32 cellular contexts compared by ENCODE assay signal in genomic region chr9:3977388-3977787, GRCh38.
"Had no signal": no experiment of that assay in that cellular context is flagged by ENCODE, and none has a peak within 500 bp of the region (broad histone marks: within the 10 kb centered on the region; RNA-seq: fewer than 3 reads in every experiment).

No MANE protein-coding gene starts in this region.

- H3K27ac Mint-ChIP-seq: activated naive CD4-positive, alpha-beta T cell treated with anti-CD3 and anti-CD28 coated beads, Interleukin-2, amount 10 ng/mL, durations not matched to agents 7 days and 5 days; activated naive CD8-positive, alpha-beta T cell treated with anti-CD3 and anti-CD28 coated beads, Interleukin-2, amount 10 ng/mL, durations not matched to agents 7 days and 5 days; activated T-helper 1 cell treated with anti-CD3 and anti-CD28 coated beads, Interleukin-12 subunit alpha, Interleukin-12 subunit beta, Interleukin-2, Interleukin-4 antibody, amounts not matched to agents 30 ng/mL and 10 ng/mL and 1 ng/mL, durations not matched to agents 14 hours and 24 hours and 36 hours; naive B cell; stimulated activated memory B cell treated with anti-CD40 and anti-IgM and Interleukin-4, amounts not matched to agents 10 μg/mL and 1 μg/mL and 100 μg/mL, for 72 hours; T-helper 1 cell treated with Interleukin-12 subunit alpha and Interleukin-12 subunit beta and Interleukin-4 antibody, amounts not matched to agents 30 μg/mL and 1 μg/mL, for 36 hours had no signal

- H3K4me3 ChIP-seq: ascending aorta, esophagus muscularis mucosa, heart right ventricle, left lung, pancreas, psoas muscle, right atrium auricular region, smooth muscle cell, upper lobe of right lung had no signal

- H3K36me3 ChIP-seq: ascending aorta, brain microvascular endothelial cell, esophagus muscularis mucosa, heart right ventricle, left lung, pancreas, right atrium auricular region, upper lobe of right lung, WERI-Rb-1 had no signal

- DNase-seq: activated CD4-positive, alpha-beta T cell treated with anti-CD3 and anti-CD28 coated beads for 48 hours; activated CD4-positive, alpha-beta T cell treated with anti-CD3 and anti-CD28 coated beads, Interleukin-2, amount 50 U/mL, for 48 hours; activated CD8-positive, alpha-beta memory T cell treated with anti-CD3 and anti-CD28 coated beads for 24 hours; activated effector memory CD4-positive, alpha-beta T cell treated with anti-CD3 and anti-CD28 coated beads, Interleukin-2, amount 50 U/mL, for 16 hours; activated naive CD4-positive, alpha-beta T cell treated with anti-CD3 and anti-CD28 coated beads, Interleukin-2, amount 10 ng/mL, durations not matched to agents 7 days and 5 days; activated naive CD8-positive, alpha-beta T cell treated with anti-CD3 and anti-CD28 coated beads, Interleukin-2, amount 10 ng/mL, durations not matched to agents 7 days and 5 days; brain microvascular endothelial cell; cortex of kidney; heart right ventricle; kidney glomerular epithelial cell; left lung; naive B cell; nucleus accumbens; pancreas; psoas muscle; stimulated activated CD4-positive, alpha-beta T cell treated with anti-CD3 and anti-CD28 coated beads, Interleukin-1b, Interleukin-23, amount 100 ng/mL, for 48 hours; stimulated activated CD4-positive, alpha-beta T cell treated with anti-CD3 and anti-CD28 coated beads, Interleukin-4, amount 100 ng/mL, for 4 hours; stimulated activated CD8-positive, alpha-beta memory T cell treated with anti-CD3 and anti-CD28 coated beads, Interleukin-4, amount 100 ng/mL, for 48 hours; stimulated activated naive CD8-positive, alpha-beta T cell treated with anti-CD3 and anti-CD28 coated beads, Interleukin-15, amount 100 ng/mL, for 72 hours; substantia nigra; T-helper 9 cell; upper lobe of right lung; WERI-Rb-1 had no signal

- H3K9me3 ChIP-seq: ascending aorta, esophagus muscularis mucosa, heart right ventricle, left lung, pancreas, psoas muscle, right atrium auricular region, upper lobe of right lung had no signal

- H3K4me3 Mint-ChIP-seq: activated naive CD4-positive, alpha-beta T cell treated with anti-CD3 and anti-CD28 coated beads, Interleukin-2, amount 10 ng/mL, durations not matched to agents 7 days and 5 days; activated naive CD8-positive, alpha-beta T cell treated with anti-CD3 and anti-CD28 coated beads, Interleukin-2, amount 10 ng/mL, durations not matched to agents 7 days and 5 days; activated T-helper 1 cell treated with anti-CD3 and anti-CD28 coated beads, Interleukin-12 subunit alpha, Interleukin-12 subunit beta, Interleukin-2, Interleukin-4 antibody, amounts not matched to agents 30 ng/mL and 10 ng/mL and 1 ng/mL, durations not matched to agents 14 hours and 24 hours and 36 hours; naive B cell; stimulated activated memory B cell treated with anti-CD40 and anti-IgM and Interleukin-4, amounts not matched to agents 10 μg/mL and 1 μg/mL and 100 μg/mL, for 72 hours; stimulated activated naive CD8-positive, alpha-beta T cell treated with anti-CD3 and anti-CD28 coated beads, Interleukin-15, amount 100 ng/mL, for 72 hours; T-helper 1 cell treated with Interleukin-12 subunit alpha and Interleukin-12 subunit beta and Interleukin-4 antibody, amounts not matched to agents 30 μg/mL and 1 μg/mL, for 36 hours had no signal

- H3K27ac ChIP-seq: ascending aorta, brain microvascular endothelial cell, esophagus muscularis mucosa, foreskin keratinocyte, heart right ventricle, left lung, pancreas, psoas muscle, right atrium auricular region, upper lobe of right lung, WERI-Rb-1 had no signal

- H3K27me3 Mint-ChIP-seq: activated naive CD4-positive, alpha-beta T cell treated with anti-CD3 and anti-CD28 coated beads, Interleukin-2, amount 10 ng/mL, durations not matched to agents 7 days and 5 days; stimulated activated naive CD8-positive, alpha-beta T cell treated with anti-CD3 and anti-CD28 coated beads, Interleukin-15, amount 100 ng/mL, for 72 hours had no signal

- H3K4me2 ChIP-seq: smooth muscle cell had no signal

- H3K4me1 ChIP-seq: ascending aorta, foreskin keratinocyte, left lung, pancreas, psoas muscle, upper lobe of right lung had no signal

- H3K27me3 ChIP-seq: ascending aorta, brain microvascular endothelial cell, esophagus muscularis mucosa, foreskin keratinocyte, heart right ventricle, left lung, pancreas, right atrium auricular region, upper lobe of right lung had no signal

- H3K4me1 Mint-ChIP-seq: activated naive CD4-positive, alpha-beta T cell treated with anti-CD3 and anti-CD28 coated beads, Interleukin-2, amount 10 ng/mL, durations not matched to agents 7 days and 5 days; activated naive CD8-positive, alpha-beta T cell treated with anti-CD3 and anti-CD28 coated beads, Interleukin-2, amount 10 ng/mL, durations not matched to agents 7 days and 5 days; naive B cell; stimulated activated memory B cell treated with anti-CD40 and anti-IgM and Interleukin-4, amounts not matched to agents 10 μg/mL and 1 μg/mL and 100 μg/mL, for 72 hours; stimulated activated naive CD8-positive, alpha-beta T cell treated with anti-CD3 and anti-CD28 coated beads, Interleukin-15, amount 100 ng/mL, for 72 hours had no signal

- ATAC-seq: activated CD4-positive, CD25-positive, alpha-beta regulatory T cell treated with anti-CD3 and anti-CD28 coated beads, Interleukin-2, amount 50 U/mL, for 24 hours; foreskin keratinocyte; heart right ventricle; left lung; psoas muscle; stimulated activated memory B cell treated with anti-CD40 and anti-IgM and Interleukin-4, amounts not matched to agents 10 μg/mL and 1 μg/mL and 100 μg/mL, for 72 hours; stimulated activated naive CD8-positive, alpha-beta T cell treated with anti-CD3 and anti-CD28 coated beads, Interleukin-15, amount 100 ng/mL, for 72 hours; upper lobe of right lung had no signal

- H3K36me3 Mint-ChIP-seq: activated naive CD4-positive, alpha-beta T cell treated with anti-CD3 and anti-CD28 coated beads, Interleukin-2, amount 10 ng/mL, durations not matched to agents 7 days and 5 days; activated naive CD8-positive, alpha-beta T cell treated with anti-CD3 and anti-CD28 coated beads, Interleukin-2, amount 10 ng/mL, durations not matched to agents 7 days and 5 days; naive B cell; stimulated activated memory B cell treated with anti-CD40 and anti-IgM and Interleukin-4, amounts not matched to agents 10 μg/mL and 1 μg/mL and 100 μg/mL, for 72 hours had no signal

- H3K9me3 Mint-ChIP-seq: activated naive CD4-positive, alpha-beta T cell treated with anti-CD3 and anti-CD28 coated beads, Interleukin-2, amount 10 ng/mL, durations not matched to agents 7 days and 5 days; activated naive CD8-positive, alpha-beta T cell treated with anti-CD3 and anti-CD28 coated beads, Interleukin-2, amount 10 ng/mL, durations not matched to agents 7 days and 5 days; activated T-helper 1 cell treated with anti-CD3 and anti-CD28 coated beads, Interleukin-12 subunit alpha, Interleukin-12 subunit beta, Interleukin-2, Interleukin-4 antibody, amounts not matched to agents 30 ng/mL and 10 ng/mL and 1 ng/mL, durations not matched to agents 14 hours and 24 hours and 36 hours; stimulated activated memory B cell treated with anti-CD40 and anti-IgM and Interleukin-4, amounts not matched to agents 10 μg/mL and 1 μg/mL and 100 μg/mL, for 72 hours; stimulated activated naive CD8-positive, alpha-beta T cell treated with anti-CD3 and anti-CD28 coated beads, Interleukin-15, amount 100 ng/mL, for 72 hours; T-helper 1 cell treated with Interleukin-12 subunit alpha and Interleukin-12 subunit beta and Interleukin-4 antibody, amounts not matched to agents 30 μg/mL and 1 μg/mL, for 36 hours had no signal
